1 cellular context compared by ENCODE assay signal in genomic region chr12:10143205-10143604, GRCh38.
TF ChIP-seq lines count a peak whose summit lies in the region.

No MANE protein-coding gene starts in this region.

TF ChIP-seq in HepG2, 621 proteins besides CTCF, POLR2A, EP300 and RAD21:
- no peak for TF ChIP-seq ZC3H13 (CRISPR knock-in tag; IDR thresholded peaks at IDR 0.05)
- no peak for TF ChIP-seq FOSL1 (CRISPR knock-in tag; IDR thresholded peaks at IDR 0.05; ENCODE audit: borderline replicate concordance)
- no peak for TF ChIP-seq TCF12 (IDR thresholded peaks at IDR 0.05)
- TF ChIP-seq TCF12 (CRISPR knock-in tag; IDR thresholded peaks at IDR 0.05) = no peak
